ENCODE assay signal across 34 cellular contexts in the genomic region with DNA sequence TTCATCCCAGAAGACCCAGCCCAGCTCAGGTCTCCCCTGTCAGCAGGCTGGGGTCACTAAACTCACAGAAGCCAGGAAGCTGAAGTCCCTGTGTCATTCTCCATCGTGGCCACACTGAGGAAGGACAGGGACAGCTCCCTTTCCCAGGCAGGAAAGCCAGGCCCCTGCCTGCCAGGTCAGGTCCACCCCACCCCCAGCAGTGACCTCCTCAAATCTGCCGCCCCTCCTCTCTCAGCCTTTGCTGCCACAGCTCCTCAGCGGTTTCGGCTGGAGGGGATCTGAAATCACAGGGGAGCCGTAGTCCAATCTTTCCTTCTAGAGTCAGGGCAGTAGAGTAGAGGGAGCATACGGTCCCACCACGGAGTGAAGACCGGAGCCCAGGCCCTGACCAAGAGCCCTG.
"Had no signal": no experiment of that assay in that cellular context is flagged by ENCODE, and none has a peak within 500 bp of the region (broad histone marks: within the 10 kb centered on the region; RNA-seq: fewer than 3 reads in every experiment).

No MANE protein-coding gene starts in this region.

- H3K9me3 Mint-ChIP-seq: activated CD4-positive, alpha-beta T cell treated with anti-CD3 and anti-CD28 coated beads, Interleukin-2, amount 10 ng/mL, durations not matched to agents 7 days and 5 days; activated naive CD4-positive, alpha-beta T cell treated with anti-CD3 and anti-CD28 coated beads, Interleukin-2, amount 10 ng/mL, durations not matched to agents 7 days and 5 days; activated naive CD8-positive, alpha-beta T cell treated with anti-CD3 and anti-CD28 coated beads, Interleukin-2, amount 50 U/mL, for 24 hours; activated T-cell treated with anti-CD3 and anti-CD28 coated beads, Interleukin-2, amount 50 U/mL, for 4 hours; activated T-helper 1 cell treated with anti-CD3 and anti-CD28 coated beads, Interleukin-12 subunit alpha, Interleukin-12 subunit beta, Interleukin-2, Interleukin-4 antibody, amounts not matched to agents 30 ng/mL and 10 ng/mL and 1 ng/mL, durations not matched to agents 14 hours and 24 hours and 36 hours; central memory CD8-positive, alpha-beta T cell had no signal

- H3K27ac Mint-ChIP-seq: activated CD4-positive, alpha-beta T cell treated with anti-CD3 and anti-CD28 coated beads, Interleukin-2, amount 10 ng/mL, durations not matched to agents 7 days and 5 days; activated CD8-positive, alpha-beta T cell treated with anti-CD3 and anti-CD28 coated beads, Interleukin-2, amount 10 ng/mL, durations not matched to agents 7 days and 5 days; activated naive CD4-positive, alpha-beta T cell treated with anti-CD3 and anti-CD28 coated beads, Interleukin-2, amount 10 ng/mL, durations not matched to agents 7 days and 5 days; activated naive CD8-positive, alpha-beta T cell; activated naive CD8-positive, alpha-beta T cell treated with anti-CD3 and anti-CD28 coated beads, Interleukin-2, amount 50 U/mL, for 24 hours; activated T-helper 1 cell treated with anti-CD3 and anti-CD28 coated beads, Interleukin-12 subunit alpha, Interleukin-12 subunit beta, Interleukin-2, Interleukin-4 antibody, amounts not matched to agents 30 ng/mL and 10 ng/mL and 1 ng/mL, durations not matched to agents 14 hours and 24 hours and 36 hours had no signal

- H3K4me3 ChIP-seq: MG63, PC-9 had no signal

- H3K36me3 ChIP-seq: brain microvascular endothelial cell, MG63, WERI-Rb-1 had no signal

- H3K4me3 Mint-ChIP-seq: activated CD4-positive, alpha-beta T cell treated with anti-CD3 and anti-CD28 coated beads, Interleukin-2, amount 10 ng/mL, durations not matched to agents 7 days and 5 days; activated CD8-positive, alpha-beta T cell treated with anti-CD3 and anti-CD28 coated beads, Interleukin-2, amount 10 ng/mL, durations not matched to agents 7 days and 5 days; activated naive CD4-positive, alpha-beta T cell treated with anti-CD3 and anti-CD28 coated beads, Interleukin-2, amount 10 ng/mL, durations not matched to agents 7 days and 5 days; activated naive CD8-positive, alpha-beta T cell; activated naive CD8-positive, alpha-beta T cell treated with anti-CD3 and anti-CD28 coated beads, Interleukin-2, amount 50 U/mL, for 24 hours; activated T-cell treated with anti-CD3 and anti-CD28 coated beads, Interleukin-2, amount 50 U/mL, for 4 hours; activated T-helper 1 cell treated with anti-CD3 and anti-CD28 coated beads, Interleukin-12 subunit alpha, Interleukin-12 subunit beta, Interleukin-2, Interleukin-4 antibody, amounts not matched to agents 30 ng/mL and 10 ng/mL and 1 ng/mL, durations not matched to agents 14 hours and 24 hours and 36 hours; central memory CD8-positive, alpha-beta T cell had no signal

- H3K27me3 ChIP-seq: MG63 had no signal

- FAIRE-seq: RCC 7860 had no signal

- H2AFZ ChIP-seq: PC-9 had no signal

- H3K27ac ChIP-seq: brain microvascular endothelial cell, PC-9, RWPE1 had no signal

- H3K4me2 ChIP-seq: PC-9 had no signal

- DNase-seq: activated CD4-positive, alpha-beta T cell treated with anti-CD3 and anti-CD28 coated beads, Interleukin-2, amount 10 ng/mL, durations not matched to agents 7 days and 5 days; activated CD4-positive, alpha-beta T cell treated with anti-CD3 and anti-CD28 coated beads, Interleukin-2, amount 50 U/mL, for 48 hours; activated CD8-positive, alpha-beta memory T cell treated with anti-CD3 and anti-CD28 coated beads, Interleukin-2, amount 50 U/mL, for 4 hours; activated CD8-positive, alpha-beta T cell treated with anti-CD3 and anti-CD28 coated beads, Interleukin-2, amount 10 ng/mL, durations not matched to agents 7 days and 5 days; activated naive CD4-positive, alpha-beta T cell treated with anti-CD3 and anti-CD28 coated beads, Interleukin-2, amount 10 ng/mL, durations not matched to agents 7 days and 5 days; activated naive CD8-positive, alpha-beta T cell treated with anti-CD3 and anti-CD28 coated beads, Interleukin-2, amount 50 U/mL, for 24 hours; activated T-cell treated with anti-CD3 and anti-CD28 coated beads for 4 hours; activated T-cell treated with anti-CD3 and anti-CD28 coated beads, Interleukin-2, amount 50 U/mL, for 4 hours; anterior cingulate cortex; brain microvascular endothelial cell; Kasumi-1; KG1; MG63; MV-4-11; NCI-H1092; NCI-H1436 treated with DMSO at 0.1 percent for 48 hours; NCI-H1694 treated with DMSO at 0.1 percent for 48 hours; NCI-H2029; NCI-H510A; NCI-H526; NCI-H748 treated with DMSO at 0.1 percent for 48 hours; NK-92 treated with Interleukin-12 subunit alpha and Interleukin-12 subunit beta, amount 100 ng/mL, for 24 hours; PC-9; SW 1271; T-helper 1 cell; T-helper 2 cell; T-helper 9 cell had no signal

- H3K36me3 Mint-ChIP-seq: activated naive CD4-positive, alpha-beta T cell treated with anti-CD3 and anti-CD28 coated beads, Interleukin-2, amount 10 ng/mL, durations not matched to agents 7 days and 5 days; activated naive CD8-positive, alpha-beta T cell had no signal

- H3K9me3 ChIP-seq: MG63 had no signal

- H3K4me1 Mint-ChIP-seq: activated CD4-positive, alpha-beta T cell treated with anti-CD3 and anti-CD28 coated beads, Interleukin-2, amount 10 ng/mL, durations not matched to agents 7 days and 5 days; activated naive CD4-positive, alpha-beta T cell treated with anti-CD3 and anti-CD28 coated beads, Interleukin-2, amount 10 ng/mL, durations not matched to agents 7 days and 5 days; activated naive CD8-positive, alpha-beta T cell treated with anti-CD3 and anti-CD28 coated beads, Interleukin-2, amount 50 U/mL, for 24 hours; central memory CD8-positive, alpha-beta T cell had no signal

- ATAC-seq: activated CD8-positive, alpha-beta T cell treated with anti-CD3 and anti-CD28 coated beads, Interleukin-2, amount 10 ng/mL, durations not matched to agents 7 days and 5 days; activated naive CD8-positive, alpha-beta T cell treated with anti-CD3 and anti-CD28 coated beads, Interleukin-2, amount 50 U/mL, for 24 hours; activated T-cell treated with anti-CD3 and anti-CD28 coated beads, Interleukin-2, amount 50 U/mL, for 4 hours; Right ventricle myocardium inferior had no signal

- H3K27me3 Mint-ChIP-seq: activated CD4-positive, alpha-beta T cell treated with anti-CD3 and anti-CD28 coated beads, Interleukin-2, amount 10 ng/mL, durations not matched to agents 7 days and 5 days; activated naive CD4-positive, alpha-beta T cell treated with anti-CD3 and anti-CD28 coated beads, Interleukin-2, amount 10 ng/mL, durations not matched to agents 7 days and 5 days; activated naive CD8-positive, alpha-beta T cell; activated naive CD8-positive, alpha-beta T cell treated with anti-CD3 and anti-CD28 coated beads, Interleukin-2, amount 50 U/mL, for 24 hours; central memory CD8-positive, alpha-beta T cell had no signal
